ENCODE assay signal across 10 cellular contexts in genomic region chr15:30904812-30905211, GRCh38. TPM values are rescaled to one million over a fixed set of nuclear protein-coding genes. Genes with fewer than 3 reads are reported as not detected.
A peak's percentile ranks its signal among the peaks of the same experiment; 100 is the strongest.
DNase-seq lines count a peak whose midpoint lies in the region; ATAC-seq and TF ChIP-seq lines count a peak whose summit lies in the region.
"Had no signal": no experiment of that assay in that cellular context is flagged by ENCODE, and none has a peak within 500 bp of the region (broad histone marks: within the 10 kb centered on the region; RNA-seq: fewer than 3 reads in every experiment).

No MANE protein-coding gene starts in this region.

- intact Hi-C loops in A673 (cut with micrococcal nuclease; ENCODE audit: unreplicated experiment): loop anchor here (5.0 kb wide), 1 partner anchor 87 kb away; the partner anchor contains the start of gene MTMR10

- peaks cover 24% of the 10 kb centered on the region for H3K36me3 Mint-ChIP-seq in activated naive CD8-positive, alpha-beta T cell

- peak overlapping the region; percentile 47 for H3K9ac ChIP-seq in muscle layer of colon (ENCODE audit: low read length)

- no peak for TF ChIP-seq CTCF in A673 (conservative IDR thresholded peaks at IDR 0.05; ENCODE audit: low read depth, low read length)

- CTCF ChIA-PET in A673 (lab: Charles Lee): interaction anchor here (0.6 kb wide), 1 partner anchor 31 kb away, joined by 3 read pairs; no protein-coding TSS in a partner anchor

- peak overlapping the region; percentile 92 for H3K4me3 Mint-ChIP-seq in activated naive CD8-positive, alpha-beta T cell

- TSS peak; percentile 57 for BruUV-seq in A673 (replicated peaks; lab: Mats Ljungman, UMichigan)

- H3K27ac ChIP-seq in A673 (ENCODE audit: low read depth, low read length, poor library complexity, severe bottlenecking) (no peak overlapping the region), muscle layer of colon (ENCODE audit: low read depth, low read length) (no peak overlapping the region)
- H3K27ac ChIP-seq: epithelial cell of prostate had no signal

- H3K27ac Mint-ChIP-seq in activated naive CD8-positive, alpha-beta T cell: peak overlapping the region; percentile 11

- peaks cover 9% of the 10 kb centered on the region for H3K4me1 ChIP-seq in A673 (ENCODE audit: insufficient read depth, low read length, poor library complexity, severe bottlenecking)
- peaks cover 17% of the 10 kb centered on the region for H3K4me1 ChIP-seq in muscle layer of colon (ENCODE audit: insufficient read depth, low read length)

- H3K27me3 ChIP-seq in A673 (replicated peaks; ENCODE audit: insufficient read depth, low read depth, low read length, poor library complexity) (no peaks in the 10 kb centered on the region), muscle layer of colon (ENCODE audit: control insufficient read depth in 1 of 2, insufficient read depth in 2 of 2, low read length in 2 of 2) (no peaks in the 10 kb centered on the region)

- POLR2A ChIA-PET in A673 (lab: Charles Lee; ENCODE audit: low non-redundant PET): no interaction called here

- ATAC-seq in HG03378 (IDR thresholded peaks at IDR 0.05; ENCODE audit: unreplicated experiment) (no peak), HG03280 (IDR thresholded peaks at IDR 0.05; ENCODE audit: unreplicated experiment) (no peak)

- H3K36me3 ChIP-seq in A673 (ENCODE audit: insufficient read depth, low read length, poor library complexity, severe bottlenecking) (peaks cover 28% of the 10 kb centered on the region), muscle layer of colon (ENCODE audit: insufficient read depth, low read length) (peaks cover 7% of the 10 kb centered on the region)

- no peaks in the 10 kb centered on the region for H3K27me3 Mint-ChIP-seq in activated naive CD8-positive, alpha-beta T cell

- H3K9me3 Mint-ChIP-seq in activated naive CD8-positive, alpha-beta T cell (ENCODE audit: low read depth): peaks cover 3% of the 10 kb centered on the region

- DNase-seq in A673 (ENCODE audit: low spot score) (no peak), nucleus accumbens (lab: John Stamatoyannopoulos, UW) (no peak)
- no peak for DNase-seq in stimulated activated CD4-positive, alpha-beta T cell treated with anti-CD3 and anti-CD28 coated beads, Interleukin-4, amount 100 ng/mL, for 4 hours
- DNase-seq: NCI-H226 had no signal

- H3K9me3 ChIP-seq in A673 (ENCODE audit: low read depth, low read length, poor library complexity, severe bottlenecking) (no peaks in the 10 kb centered on the region), muscle layer of colon (ENCODE audit: low read length) (no peaks in the 10 kb centered on the region)

- peaks cover 48% of the 10 kb centered on the region for H3K4me1 Mint-ChIP-seq in activated naive CD8-positive, alpha-beta T cell (ENCODE audit: low read depth)

- H3K4me3 ChIP-seq in A673 (ENCODE audit: low read depth, low read length, poor library complexity, severe bottlenecking): peak overlapping the region; percentile 72
- peak overlapping the region; percentile 84; the same call in 1 of the 2 replicates for H3K4me3 ChIP-seq in GM08714 (ENCODE audit: low read length)
- H3K4me3 ChIP-seq in muscle layer of colon (ENCODE audit: low read depth in 1 of 2, low read length in 2 of 2): peak overlapping the region in 1 of 2 donors; percentile 72

RNA-seq across cellular contexts. Expression of gene FAN1, which starts 1.1 kb away (rescaled TPM):
- 33.1 and 36.2 TPM in 2 replicates for total RNA-seq in A673 (2021)
